In genomic region chr13:29362849-29363604, GRCh38 we compare ENCODE assay signal across 8 cellular contexts.
DNase-seq lines count a peak whose midpoint lies in the region; ATAC-seq, FAIRE-seq and TF ChIP-seq lines count a peak whose summit lies in the region.

No MANE protein-coding gene starts in this region.

- POLR2A ChIA-PET in A549 (lab: Yijun Ruan, JAX) (no interaction called here), WTC11 (lab: Charles Lee) (no interaction called here)

- H3K36me3 Mint-ChIP-seq in WTC11, result peaks cover 6% of the 10 kb centered on the region; the same call in 1 of the 2 replicates

- no peak overlapping the region for H3K27ac Mint-ChIP-seq in WTC11

- no peak for TF ChIP-seq POLR2A in A549 (IDR thresholded peaks at IDR 0.05; ENCODE audit: low read length)

- CTCF ChIA-PET in A549 (lab: Yijun Ruan, JAX) (interaction anchor here (0.7 to 1.3 kb wide), 4 partner anchors 10 to 751 kb away, joined by 3 to 6 read pairs (median 3); no protein-coding TSS in a partner anchor), WTC11 (lab: Charles Lee) (interaction anchor here (0.6 to 1.5 kb wide), 17 partner anchors 10 to 572 kb away, joined by 3 to 19 read pairs (median 4); partner anchors contain the start of gene MTUS2)

- TF ChIP-seq CTCF in A549 (IDR thresholded peaks at IDR 0.05) (peak; percentile 55), GM12801 (IDR thresholded peaks at IDR 0.05; ENCODE audit: extremely low read depth, insufficient read length) (peak; percentile 96), WTC11 (IDR thresholded peaks at IDR 0.05) (peak; percentile 91), tibial artery (IDR thresholded peaks at IDR 0.05) (peak; percentile 73 to 82)

- peaks cover 0 to 4% of the 10 kb centered on the region in 2 donors for H3K27me3 ChIP-seq in tibial artery

- TF ChIP-seq EP300 in A549 (IDR thresholded peaks at IDR 0.05), result no peak

- no peak overlapping the region for H3K4me3 Mint-ChIP-seq in WTC11

- peaks cover 4% of the 10 kb centered on the region; the same call in 1 of the 2 replicates for H3K27me3 Mint-ChIP-seq in WTC11 (ENCODE audit: low read depth)

- no peaks in the 10 kb centered on the region for H3K4me1 ChIP-seq in A549
- peaks cover 0 to 3% (median 0%) of the 10 kb centered on the region in 4 donors for H3K4me1 ChIP-seq in tibial artery

- DNase-seq in A549 (ENCODE audit: low read depth in 1 of 2, low spot score in 1 of 2) (peak; percentile 41 to 45), NCI-H1694 treated with DMSO at 0.1 percent for 48 hours (lab: John Stamatoyannopoulos, UW) (peak; percentile 31), WTC11 (ENCODE audit: low spot score) (peak; percentile 64), midbrain (lab: John Stamatoyannopoulos, UW) (peak; percentile 59), tibial artery (no peak)

- H3K9me3 Mint-ChIP-seq in WTC11, result peaks cover 8% of the 10 kb centered on the region

- no peak overlapping the region for H3K4me2 ChIP-seq in A549

- no peak overlapping the region for H3K27ac ChIP-seq in A549
- H3K27ac ChIP-seq in tibial artery, result no peak overlapping the region

- H3K4me1 Mint-ChIP-seq in WTC11, result 0 out of 2 replicates have a peak, but pooled peaks cover 2% of the 10 kb centered on the region

- peak; percentile 56 to 71; a peak in 4 of 5 replicates for TF ChIP-seq RAD21 in A549 (conservative IDR thresholded peaks at IDR 0.05 in 1 of 2, IDR thresholded peaks at IDR 0.05 in 1 of 2)

- FAIRE-seq in A549 (lab: Jason Lieb, UNC) (no peak), endometrium (lab: Jason Lieb, UNC) (peak; percentile 72)

- no peak overlapping the region for H3K4me3 ChIP-seq in A549
- no peak overlapping the region for H3K4me3 ChIP-seq in tibial artery

- intact Hi-C loops in tibial artery (cut with DNase I; ENCODE audit: low total_unique reads), result loop anchor here (2.0 kb wide), 1 partner anchor 16 kb away; no protein-coding TSS in a partner anchor

- H3K9me3 ChIP-seq in A549, result no peaks in the 10 kb centered on the region
- no peaks in the 10 kb centered on the region for H3K9me3 ChIP-seq in tibial artery

- 0% methylated on average over 2 of the region's 6 CpGs for WGBS in A549 (ENCODE audit: missing lambda C conversion rate)

- ATAC-seq in A549 (peak; percentile 92 to 95), HG02623 (IDR thresholded peaks at IDR 0.05; ENCODE audit: unreplicated experiment) (peak; percentile 92), WTC11 (peak; percentile 98)

- no peaks in the 10 kb centered on the region for H3K36me3 ChIP-seq in tibial artery

TF ChIP-seq in A549, 52 proteins besides CTCF, POLR2A, EP300 and RAD21:
- no peak for TF ChIP-seq MAZ (IDR thresholded peaks at IDR 0.05; ENCODE audit: borderline replicate concordance, low read depth, low read length)
- TF ChIP-seq SMC3 (IDR thresholded peaks at IDR 0.05), result peak; percentile 42; the same call in 2 of the 3 replicates

TF ChIP-seq in WTC11, 78 proteins besides CTCF, POLR2A, EP300 and RAD21:
- TF ChIP-seq ESRRA (CRISPR knock-in tag; IDR thresholded peaks at IDR 0.05; ENCODE audit: borderline replicate concordance) (no peak), RELA (CRISPR knock-in tag; IDR thresholded peaks at IDR 0.05; ENCODE audit: borderline replicate concordance) (no peak), PRRX2 (CRISPR knock-in tag; IDR thresholded peaks at IDR 0.05) (no peak), JAZF1 (CRISPR knock-in tag; IDR thresholded peaks at IDR 0.05) (no peak), FOXK1 (CRISPR knock-in tag; IDR thresholded peaks at IDR 0.05) (no peak), ZNF423 (CRISPR knock-in tag; IDR thresholded peaks at IDR 0.05) (no peak), SP1 (CRISPR knock-in tag; conservative IDR thresholded peaks at IDR 0.05) (no peak), ZNF219 (CRISPR knock-in tag; IDR thresholded peaks at IDR 0.05; ENCODE audit: borderline replicate concordance) (no peak)
- TF ChIP-seq, protein P1, sequence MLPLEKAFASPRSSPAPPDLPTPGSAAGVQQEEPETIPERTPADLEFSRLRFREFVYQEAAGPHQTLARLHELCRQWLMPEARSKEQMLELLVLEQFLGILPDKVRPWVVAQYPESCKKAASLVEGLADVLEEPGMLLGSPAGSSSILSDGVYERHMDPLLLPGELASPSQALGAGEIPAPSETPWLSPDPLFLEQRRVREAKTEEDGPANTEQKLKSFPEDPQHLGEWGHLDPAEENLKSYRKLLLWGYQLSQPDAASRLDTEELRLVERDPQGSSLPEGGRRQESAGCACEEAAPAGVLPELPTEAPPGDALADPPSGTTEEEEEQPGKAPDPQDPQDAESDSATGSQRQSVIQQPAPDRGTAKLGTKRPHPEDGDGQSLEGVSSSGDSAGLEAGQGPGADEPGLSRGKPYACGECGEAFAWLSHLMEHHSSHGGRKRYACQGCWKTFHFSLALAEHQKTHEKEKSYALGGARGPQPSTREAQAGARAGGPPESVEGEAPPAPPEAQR (CRISPR knock-in tag; IDR thresholded peaks at IDR 0.05), result no peak
TF ChIP-seq in WTC11: peak in this region for 0.

Comparison
In these comparisons a context has a peak if more than half of its experiments do, and no peak if none do; other contexts are left out.
1. DNase-seq: peak in A549 (2 of 2), NCI-H1694 treated with DMSO at 0.1 percent for 48 hours (single experiment), WTC11 (single experiment) and midbrain (single experiment); none in tibial artery (0 of 2).
2. Of the 8 proteins assayed by ChIP-seq in both WTC11 and A549: peak only in WTC11: none; only in A549: none; in both: CTCF; in neither: 7.
3. Peak in every context shown above with its lines, with median percentiles within 50 percentile points of each other: ATAC-seq and CTCF ChIP-seq.